In genomic region chr11:119480375-119481020, GRCh38 we compare ENCODE assay signal across 20 cellular contexts. TPM values are rescaled to one million over a fixed set of nuclear protein-coding genes. Genes with fewer than 3 reads are reported as not detected.
DNase-seq lines count a peak whose midpoint lies in the region; ATAC-seq, FAIRE-seq and TF ChIP-seq lines count a peak whose summit lies in the region.
"Had no signal": no experiment of that assay in that cellular context is flagged by ENCODE, and none has a peak within 500 bp of the region (broad histone marks: within the 10 kb centered on the region; RNA-seq: fewer than 3 reads in every experiment).

No MANE protein-coding gene starts in this region.

- H3K4me2 ChIP-seq in A549 (peak overlapping the region; percentile 23; the same call in 2 of the 3 replicates), HepG2 (ENCODE audit: low read depth, low read length) (peak overlapping the region; percentile 51)
- H3K4me2 ChIP-seq: PC-9 had no signal

- H3K4me1 ChIP-seq in A549 (peaks cover 8% of the 10 kb centered on the region), HepG2 (ENCODE audit: insufficient read depth, low read length) (peaks cover 41% of the 10 kb centered on the region), sigmoid colon (peaks cover 0 to 5% (median 2%) of the 10 kb centered on the region in 4 donors)
- H3K4me1 ChIP-seq: ascending aorta had no signal

- TF ChIP-seq POLR2A in A549 (IDR thresholded peaks at IDR 0.05; ENCODE audit: low read length) (no peak), GM12892 (IDR thresholded peaks at IDR 0.05; ENCODE audit: low read depth, low read length) (no peak), HepG2 (IDR thresholded peaks at IDR 0.05; ENCODE audit: insufficient read depth in 1 of 2, low read depth in 2 of 2, low read length in 2 of 2) (no peak), sigmoid colon (IDR thresholded peaks at IDR 0.05) (no peak)

- no peaks in the 10 kb centered on the region for H3K4me1 Mint-ChIP-seq in activated CD8-positive, alpha-beta memory T cell treated with anti-CD3 and anti-CD28 coated beads, Interleukin-2, amount 10 ng/mL, durations not matched to agents 7 days and 5 days
- H3K4me1 Mint-ChIP-seq: activated naive CD4-positive, alpha-beta T cell treated with anti-CD3 and anti-CD28 coated beads, Interleukin-2, amount 50 U/mL, for 24 hours; mesothelial cell of epicardium had no signal

- CTCF ChIA-PET in A549 (lab: Yijun Ruan, JAX) (interaction anchor here (0.5 to 2.0 kb wide), 28 partner anchors 10 to 744 kb away, joined by 3 to 15 read pairs (median 3); no protein-coding TSS in a partner anchor), HepG2 (lab: Yijun Ruan, JAX; ENCODE audit: low intra/inter-chr PET ratio, low total read pairs) (interaction anchor here (1.1 to 3.0 kb wide), 4 partner anchors 50 to 249 kb away, joined by 3 to 48 read pairs (median 4); partner anchors contain the start of gene NECTIN1)
- CTCF ChIA-PET in activated CD8-positive, alpha-beta memory T cell treated with anti-CD3 and anti-CD28 coated beads, Interleukin-2, amount 10 ng/mL, durations not matched to agents 7 days and 5 days (lab: Charles Lee), result interaction anchor here (0.7 to 1.4 kb wide), 7 partner anchors 12 to 629 kb away, joined by 3 to 4 read pairs (median 3); no protein-coding TSS in a partner anchor

- TF ChIP-seq EP300 in A549 (IDR thresholded peaks at IDR 0.05) (no peak), HepG2 (IDR thresholded peaks at IDR 0.05; ENCODE audit: low read depth in 2 of 2, low read length in 2 of 2) (no peak), HepG2 (CRISPR knock-in tag; IDR thresholded peaks at IDR 0.05; ENCODE audit: borderline replicate concordance) (no peak), sigmoid colon (IDR thresholded peaks at IDR 0.05) (no peak)

- H3K27ac ChIP-seq in A549 (peak overlapping the region in 1 of 2 experiments; percentile 43; a peak in 1 of 6 replicates), HepG2 (ENCODE audit: extremely low read length, insufficient read depth, low read length) (no peak overlapping the region), sigmoid colon (no peak overlapping the region)
- H3K27ac ChIP-seq: ascending aorta, parathyroid adenoma, PC-9, testis had no signal

- H3K9me3 Mint-ChIP-seq in activated CD8-positive, alpha-beta memory T cell treated with anti-CD3 and anti-CD28 coated beads, Interleukin-2, amount 10 ng/mL, durations not matched to agents 7 days and 5 days (ENCODE audit: low read depth), result no peaks in the 10 kb centered on the region
- H3K9me3 Mint-ChIP-seq: activated naive CD4-positive, alpha-beta T cell treated with anti-CD3 and anti-CD28 coated beads, Interleukin-2, amount 50 U/mL, for 24 hours; activated T-cell treated with anti-CD3 and anti-CD28 coated beads, Interleukin-2, amount 50 U/mL, for 4 hours; CD8-positive, alpha-beta memory T cell; HFFc6; mesothelial cell of epicardium; natural killer cell; stimulated activated effector memory CD8-positive, alpha-beta T cell treated with anti-CD3 and anti-CD28 coated beads, Interleukin-12 subunit alpha, Interleukin-12 subunit beta, amount 100 ng/mL, for 72 hours had no signal

- BruUV-seq in HepG2 (replicated peaks; lab: Mats Ljungman, UMichigan), result no TSS peak

- H2AFZ ChIP-seq in HepG2 (ENCODE audit: low read length), result no peak overlapping the region
- H2AFZ ChIP-seq: PC-9 had no signal

- in situ Hi-C loops in HepG2 (cut with HindIII; ENCODE audit: extremely low pct_ligation_motif_present, low pct_unique_long_range_greater_than_20kb), result loop anchor here (5.0 to 10.0 kb wide), 3 partner anchors 52 to 624 kb away; no protein-coding TSS in a partner anchor

- TF ChIP-seq CTCF in A549 (IDR thresholded peaks at IDR 0.05), result no peak
- TF ChIP-seq CTCF in HepG2 (CRISPR knock-in tag; IDR thresholded peaks at IDR 0.05), result no peak
- no peak for TF ChIP-seq CTCF in sigmoid colon (IDR thresholded peaks at IDR 0.05)

- H4K20me1 ChIP-seq in HepG2 (ENCODE audit: insufficient read depth, low read length), result peaks cover 17% of the 10 kb centered on the region; the same call in 1 of the 2 replicates

- DNase-seq in A549 (ENCODE audit: low read depth in 1 of 2, low spot score in 1 of 2), result no peak
- DNase-seq in GM12892 (ENCODE audit: insufficient read length), result no peak
- peak; percentile 38 for DNase-seq in activated CD8-positive, alpha-beta memory T cell treated with anti-CD3 and anti-CD28 coated beads, Interleukin-2, amount 10 ng/mL, durations not matched to agents 7 days and 5 days
- DNase-seq in HepG2 (ENCODE audit: low spot score), result no peak
- no peak for DNase-seq in sigmoid colon
- no peak for DNase-seq in NCI-H2227 (lab: John Stamatoyannopoulos, UW; ENCODE audit: unreplicated experiment)
- DNase-seq: SIG-M5 had no signal

- no peaks in the 10 kb centered on the region for H3K36me3 Mint-ChIP-seq in activated CD8-positive, alpha-beta memory T cell treated with anti-CD3 and anti-CD28 coated beads, Interleukin-2, amount 10 ng/mL, durations not matched to agents 7 days and 5 days
- H3K36me3 Mint-ChIP-seq: activated naive CD4-positive, alpha-beta T cell treated with anti-CD3 and anti-CD28 coated beads, Interleukin-2, amount 50 U/mL, for 24 hours; CD8-positive, alpha-beta memory T cell; mesothelial cell of epicardium; natural killer cell; stimulated activated effector memory CD8-positive, alpha-beta T cell treated with anti-CD3 and anti-CD28 coated beads, Interleukin-12 subunit alpha, Interleukin-12 subunit beta, amount 100 ng/mL, for 72 hours had no signal

- no peak overlapping the region for H3K4me3 Mint-ChIP-seq in activated CD8-positive, alpha-beta memory T cell treated with anti-CD3 and anti-CD28 coated beads, Interleukin-2, amount 10 ng/mL, durations not matched to agents 7 days and 5 days
- H3K4me3 Mint-ChIP-seq: activated naive CD4-positive, alpha-beta T cell treated with anti-CD3 and anti-CD28 coated beads, Interleukin-2, amount 50 U/mL, for 24 hours; activated T-cell treated with anti-CD3 and anti-CD28 coated beads, Interleukin-2, amount 50 U/mL, for 4 hours; CD8-positive, alpha-beta memory T cell; HFFc6; mesothelial cell of epicardium; natural killer cell; stimulated activated effector memory CD8-positive, alpha-beta T cell treated with anti-CD3 and anti-CD28 coated beads, Interleukin-12 subunit alpha, Interleukin-12 subunit beta, amount 100 ng/mL, for 72 hours had no signal

- POLR2A ChIA-PET in A549 (lab: Yijun Ruan, JAX) (no interaction called here), HepG2 (lab: Yijun Ruan, JAX) (no interaction called here)

- no peak overlapping the region for H3K27ac Mint-ChIP-seq in activated CD8-positive, alpha-beta memory T cell treated with anti-CD3 and anti-CD28 coated beads, Interleukin-2, amount 10 ng/mL, durations not matched to agents 7 days and 5 days
- H3K27ac Mint-ChIP-seq: activated naive CD4-positive, alpha-beta T cell treated with anti-CD3 and anti-CD28 coated beads, Interleukin-2, amount 50 U/mL, for 24 hours; CD8-positive, alpha-beta memory T cell; HFFc6; mesothelial cell of epicardium; natural killer cell; stimulated activated effector memory CD8-positive, alpha-beta T cell treated with anti-CD3 and anti-CD28 coated beads, Interleukin-12 subunit alpha, Interleukin-12 subunit beta, amount 100 ng/mL, for 72 hours had no signal

- H3K27me3 ChIP-seq in HepG2 (ENCODE audit: control insufficient read depth in 1 of 2, insufficient read depth in 2 of 2, low read length in 2 of 2) (peaks cover 9 to 18% of the 10 kb centered on the region in 2 experiments; a peak in 4 of 5 replicates), sigmoid colon (no peaks in the 10 kb centered on the region)
- H3K27me3 ChIP-seq: ascending aorta, testis had no signal

- H3K9ac ChIP-seq in HepG2 (ENCODE audit: insufficient read depth, low read depth, low read length), result peak overlapping the region; percentile 16; the same call in 1 of the 2 replicates
- H3K9ac ChIP-seq: parathyroid adenoma had no signal

- 80% methylated on average over 12 of the region's 12 CpGs for WGBS in A549 (ENCODE audit: missing lambda C conversion rate)
- 54% methylated on average over 12 of the region's 12 CpGs for WGBS in HepG2 (ENCODE audit: low lambda C conversion rate)
- WGBS in sigmoid colon, 2 donors, result 88 to 90% methylated on average over 12 of the region's 12 CpGs

- TF ChIP-seq RAD21 in A549 (conservative IDR thresholded peaks at IDR 0.05 in 1 of 2, IDR thresholded peaks at IDR 0.05 in 1 of 2) (no peak), HepG2 (CRISPR knock-in tag; IDR thresholded peaks at IDR 0.05) (no peak)

- peaks cover 14% of the 10 kb centered on the region for H3K27me3 Mint-ChIP-seq in activated CD8-positive, alpha-beta memory T cell treated with anti-CD3 and anti-CD28 coated beads, Interleukin-2, amount 10 ng/mL, durations not matched to agents 7 days and 5 days

- H3K4me3 ChIP-seq in A549 (no peak overlapping the region), HepG2 (replicated peaks in 1 of 3; ENCODE audit: insufficient read depth in 1 of 3, low read depth in 2 of 3, low read length in 3 of 3) (peak overlapping the region in 1 of 3 experiments; percentile 18; a peak in 1 of 6 replicates), sigmoid colon (no peak overlapping the region)
- H3K4me3 ChIP-seq: ascending aorta, PC-9, testis had no signal

- ATAC-seq in A549, result no peak
- ATAC-seq in activated CD8-positive, alpha-beta memory T cell treated with anti-CD3 and anti-CD28 coated beads, Interleukin-2, amount 10 ng/mL, durations not matched to agents 7 days and 5 days, result no peak
- no peak for ATAC-seq in HepG2
- ATAC-seq in HG03159 (IDR thresholded peaks at IDR 0.05; ENCODE audit: unreplicated experiment), result no peak
- no peak for ATAC-seq in GM21381 (IDR thresholded peaks at IDR 0.05; ENCODE audit: unreplicated experiment)

- H3K36me3 ChIP-seq in HepG2 (replicated peaks in 1 of 2; ENCODE audit: control insufficient read depth in 1 of 2, insufficient read depth in 2 of 2, low read length in 2 of 2), result no peaks in the 10 kb centered on the region; a peak in 1 of 5 replicates
- H3K36me3 ChIP-seq in sigmoid colon, result no peaks in the 10 kb centered on the region
- H3K36me3 ChIP-seq: ascending aorta had no signal

- intact Hi-C loops in HepG2 (cut with micrococcal nuclease; ENCODE audit: unreplicated experiment), result loop anchor here (1.0 to 10.0 kb wide), 3 partner anchors 54 to 628 kb away; no protein-coding TSS in a partner anchor
- intact Hi-C loops in sigmoid colon (cut with DNase I), result loop anchor here (1.0 to 5.0 kb wide), 3 partner anchors 53 to 628 kb away; partner anchors contain the start of gene NECTIN1

- no peaks in the 10 kb centered on the region for H3K79me2 ChIP-seq in HepG2 (ENCODE audit: insufficient read depth, low read length)
- H3K79me2 ChIP-seq: parathyroid adenoma had no signal

- no peak for FAIRE-seq in A549 (lab: Jason Lieb, UNC)
- FAIRE-seq in GM12892 (lab: Jason Lieb, UNC), result peak; percentile 48
- no peak for FAIRE-seq in HepG2 (lab: Jason Lieb, UNC)

- no peaks in the 10 kb centered on the region for H3K9me3 ChIP-seq in A549
- H3K9me3 ChIP-seq in HepG2 (ENCODE audit: low read length), result no peaks in the 10 kb centered on the region
- no peaks in the 10 kb centered on the region for H3K9me3 ChIP-seq in sigmoid colon
- H3K9me3 ChIP-seq: ascending aorta, testis had no signal

RNA-seq across cellular contexts. Expression of gene THY1, which starts 57.5 kb away (rescaled TPM):
- polyA plus RNA-seq in A549 (2011; rRNA removed), result 7.1 and 8.5 TPM in 2 replicates
- 11.7 and 17.8 TPM in 2 replicates for polyA plus RNA-seq in A549 (2012; cell fraction: cytosol; rRNA removed)
- polyA plus RNA-seq in A549 (2012; cell fraction: nucleus; rRNA removed), result 19.5 and 22.8 TPM in 2 replicates
- polyA plus RNA-seq in A549 (2017; fragmentation: RNase III; extraction: RNeasy Plus Mini Kit Qiagen cat#74134 plus additional on column Dnase treatment), result 16.5 to 29.4 TPM (median 19.9 TPM) in 3 replicates
- 16.9 and 21.8 TPM in 2 replicates for polyA minus RNA-seq in A549 (2011; rRNA and poly(A)+ RNA removed)
- 18.3 TPM for polyA plus RNA-seq in GM12892 (2012; ENCODE audit: missing spikeins)
- total RNA-seq in activated CD8-positive, alpha-beta memory T cell treated with anti-CD3 and anti-CD28 coated beads, Interleukin-2, amount 10 ng/mL, durations not matched to agents 7 days and 5 days, result under 1 TPM in 1 of 2 experiments, not detected in 1; 0.30 TPM
- not detected in 2 replicates for total RNA-seq in HepG2 (2016; rRNA removed; fragmentation: Illumina TruSeq; extraction: Trizol)
- total RNA-seq in HepG2 (2016; cell fraction: cytosol; rRNA removed; fragmentation: Illumina TruSeq; extraction: Trizol; ENCODE audit: low read depth), result not detected in 2 replicates
- not detected in 2 replicates for total RNA-seq in HepG2 (2016; cell fraction: insoluble cytoplasmic fraction; rRNA removed; fragmentation: Illumina TruSeq; extraction: Trizol)
- total RNA-seq in HepG2 (2016; cell fraction: membrane; rRNA removed; fragmentation: Illumina TruSeq; extraction: Trizol), result not detected in 2 replicates
- total RNA-seq in HepG2 (2016; cell fraction: nucleus; rRNA removed; fragmentation: Illumina TruSeq; extraction: Trizol), result not detected in 2 replicates
- polyA plus RNA-seq in HepG2 (2011; rRNA removed), result not detected in 2 replicates
- not detected in 2 replicates for polyA plus RNA-seq in HepG2 (2011; cell fraction: cytosol; rRNA removed)
- polyA plus RNA-seq in HepG2 (2011; cell fraction: nucleus; rRNA removed), result not detected in 2 replicates
- polyA plus RNA-seq in HepG2 (2012), result not detected in 2 replicates
- polyA plus RNA-seq in HepG2 (2016; cell fraction: cytosol; fragmentation: Illumina TruSeq; extraction: Trizol; ENCODE audit: low read depth), result not detected in 2 replicates
- polyA plus RNA-seq in HepG2 (2016; cell fraction: insoluble cytoplasmic fraction; fragmentation: Illumina TruSeq; extraction: Trizol; ENCODE audit: low read depth), result not detected in 2 replicates
- polyA plus RNA-seq in HepG2 (2016; cell fraction: membrane; fragmentation: Illumina TruSeq; extraction: Trizol; ENCODE audit: low read depth), result not detected in 2 replicates
- polyA plus RNA-seq in HepG2 (2016; cell fraction: nucleus; fragmentation: Illumina TruSeq; extraction: Trizol; ENCODE audit: insufficient read depth, low read depth), result not detected in 2 replicates
- 0.28 TPM in 1 of 2 replicates, not detected in the other for polyA minus RNA-seq in HepG2 (2011; rRNA and poly(A)+ RNA removed; ENCODE audit: low replicate concordance)
- polyA minus RNA-seq in HepG2 (2011; cell fraction: cytosol; rRNA and poly(A)+ RNA removed), result not detected in 2 replicates
- polyA minus RNA-seq in HepG2 (2011; cell fraction: nucleus; rRNA and poly(A)+ RNA removed), result not detected in 2 replicates
- total RNA-seq in sigmoid colon, result 100 to 1,000 TPM in 1 of 4 donors, 10 to 100 TPM in 3; 10.4 to 214 (median 71.5) TPM
- polyA plus RNA-seq in sigmoid colon, result 10 to 100 TPM in 1 of 3 donors, 1 to 10 TPM in 2; 5.3 to 61.1 (median 5.4) TPM
- total RNA-seq: natural killer cell, PC-9 had no signal
- polyA plus RNA-seq: CD8-positive, alpha-beta memory T cell had no signal

Comparison
In these comparisons a context has a peak if more than half of its experiments do, and no peak if none do; other contexts are left out.
1. RNA of gene THY1, which starts 57.5 kb away (total RNA-seq): 10.4 to 214 TPM in sigmoid colon; 0.30 TPM in activated CD8-positive, alpha-beta memory T cell treated with anti-CD3 and anti-CD28 coated beads, Interleukin-2, amount 10 ng/mL, durations not matched to agents 7 days and 5 days and not detected in HepG2; every median in the first group is over 4 times any median in the second.